8 cellular contexts compared by ENCODE assay signal in genomic region chr4:41935652-41936021, GRCh38. TPM values are rescaled to one million over a fixed set of nuclear protein-coding genes. Genes with fewer than 3 reads are reported as not detected.
DNase-seq lines count a peak whose midpoint lies in the region; ATAC-seq and TF ChIP-seq lines count a peak whose summit lies in the region.

No MANE protein-coding gene starts in this region.

- H3K36me3 ChIP-seq in MM.1S (replicated peaks; ENCODE audit: insufficient read depth, low read length) (no peaks in the 10 kb centered on the region; the same call in 1 of the 2 replicates), kidney epithelial cell (ENCODE audit: control insufficient read depth, insufficient read depth, low read length) (no peaks in the 10 kb centered on the region)

- in situ Hi-C loops in astrocyte of the cerebellum (cut with HindIII; ENCODE audit: low sequenced_read_pairs), result no loop called here

- H4K20me1 ChIP-seq in MM.1S (ENCODE audit: insufficient read depth, low read length), result no peaks in the 10 kb centered on the region

- H3K27me3 ChIP-seq in MM.1S (replicated peaks; ENCODE audit: insufficient read depth, low read length) (no peaks in the 10 kb centered on the region), kidney epithelial cell (ENCODE audit: control insufficient read depth, insufficient read depth, low read length) (no peaks in the 10 kb centered on the region)

- H3K4me1 ChIP-seq in MM.1S (ENCODE audit: low read length), result peaks cover 4% of the 10 kb centered on the region; the same call in 1 of the 2 replicates

- H3K27ac ChIP-seq in MM.1S (ENCODE audit: low read length), result peak overlapping the region; percentile 57; the same call in 1 of the 2 replicates

- H2AFZ ChIP-seq in MM.1S (ENCODE audit: low read length), result peak overlapping the region; percentile 59

- peaks cover 53% of the 10 kb centered on the region for H3K79me2 ChIP-seq in MM.1S (ENCODE audit: low read length)

- no peaks in the 10 kb centered on the region for H3K9me2 ChIP-seq in MM.1S (replicated peaks; ENCODE audit: insufficient read depth, low read length)

- ATAC-seq in GM21529 (IDR thresholded peaks at IDR 0.05; ENCODE audit: unreplicated experiment) (peak; percentile 6), GM18519 (IDR thresholded peaks at IDR 0.05; ENCODE audit: low FRiP score, unreplicated experiment) (no peak)

- TF ChIP-seq CTCF in MM.1S (IDR thresholded peaks at IDR 0.05; ENCODE audit: low read length) (no peak), astrocyte of the cerebellum (IDR thresholded peaks at IDR 0.05; ENCODE audit: low read depth, low read length, missing control alignments) (no peak), kidney epithelial cell (IDR thresholded peaks at IDR 0.05; ENCODE audit: insufficient read depth, low read length, poor library complexity, severe bottlenecking) (no peak)

- H3K4me3 ChIP-seq in MM.1S (ENCODE audit: low read length), result peak overlapping the region; percentile 100
- peak overlapping the region; percentile 96 for H3K4me3 ChIP-seq in astrocyte of the cerebellum (ENCODE audit: low read depth, low read length)
- peak overlapping the region; percentile 62 for H3K4me3 ChIP-seq in kidney epithelial cell (ENCODE audit: low read depth, low read length)

- H3K4me2 ChIP-seq in MM.1S (ENCODE audit: low read depth, low read length), result peak overlapping the region; percentile 69

- peak; percentile 49 for DNase-seq in D341Med (ENCODE audit: low spot score)
- peak; percentile 13 for DNase-seq in MM.1S
- DNase-seq in astrocyte of the cerebellum (ENCODE audit: low read depth), result no peak
- DNase-seq in kidney epithelial cell (ENCODE audit: low read depth), result no peak
- DNase-seq in stimulated activated CD4-positive, alpha-beta T cell treated with anti-CD3 and anti-CD28 coated beads, TNF-alpha, amount 100 ng/mL, for 4 hours (ENCODE audit: low read depth in 3 of 3), result peak in 2 of 3 experiments; percentile 9 to 13
- DNase-seq in HCEC 1CT, result no peak

- no peaks in the 10 kb centered on the region for H3K9me3 ChIP-seq in MM.1S (replicated peaks; ENCODE audit: insufficient read depth, low read length)

- H3F3A ChIP-seq in MM.1S (ENCODE audit: insufficient read depth, low read length), result no peaks in the 10 kb centered on the region

- peak overlapping the region; percentile 92 for H3K9ac ChIP-seq in MM.1S (ENCODE audit: low read length)

RNA-seq across cellular contexts. Expression of gene TMEM33, which starts 0.4 kb away (rescaled TPM):
- total RNA-seq in kidney epithelial cell, result 94.1 and 100 TPM in 2 replicates

RNA-seq across cellular contexts. Expression of gene DCAF4L1, which starts 45.9 kb away (rescaled TPM):
- 0.13 and 0.48 TPM in 2 replicates for total RNA-seq in kidney epithelial cell

RNA-seq across cellular contexts. Expression of gene SLC30A9, which starts 54.7 kb away (rescaled TPM):
- 64.5 and 65.9 TPM in 2 replicates for total RNA-seq in kidney epithelial cell

Comparison
In these comparisons a context has a peak if more than half of its experiments do, and no peak if none do; other contexts are left out.
1. DNase-seq: peak in D341Med (single experiment), MM.1S (single experiment) and stimulated activated CD4-positive, alpha-beta T cell treated with anti-CD3 and anti-CD28 coated beads, TNF-alpha, amount 100 ng/mL, for 4 hours (2 of 3); none in astrocyte of the cerebellum (single experiment), kidney epithelial cell (single experiment) and HCEC 1CT (single experiment).
2. Peak in every context shown above with its lines, with median percentiles within 50 percentile points of each other: H3K4me3 ChIP-seq.